ENCODE assay signal across 12 cellular contexts in the genomic region with DNA sequence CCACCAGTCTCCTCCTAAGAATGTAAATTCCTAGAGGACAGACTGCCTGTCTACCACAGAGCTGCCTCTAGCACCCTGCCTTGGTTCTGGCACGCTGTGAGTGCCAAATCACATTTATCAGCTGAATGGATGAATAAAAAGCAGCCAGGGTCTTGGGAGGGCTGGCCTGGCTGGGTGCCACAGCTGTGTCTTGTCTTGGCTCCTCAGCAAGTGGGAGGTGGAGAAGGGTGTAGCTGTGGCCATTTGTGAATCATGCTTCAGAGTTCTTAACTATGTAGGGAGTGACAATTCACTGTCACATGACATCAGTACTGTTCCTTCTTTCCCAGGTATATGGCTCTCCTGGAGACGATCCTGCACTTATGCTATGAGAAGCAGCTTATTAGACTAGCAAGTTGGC.
DNase-seq lines count a peak whose midpoint lies in the region; ATAC-seq and TF ChIP-seq lines count a peak whose summit lies in the region.
"Had no signal": no experiment of that assay in that cellular context is flagged by ENCODE, and none has a peak within 500 bp of the region (broad histone marks: within the 10 kb centered on the region; RNA-seq: fewer than 3 reads in every experiment).

No MANE protein-coding gene starts in this region.

- H3K4me1 ChIP-seq in BLaER1 (peaks cover 24% of the 10 kb centered on the region), mucosa of descending colon (ENCODE audit: low read depth) (no peaks in the 10 kb centered on the region)

- intact Hi-C loops in mucosa of descending colon (cut with DNase I, micrococcal nuclease), result no loop called here

- H4K20me1 ChIP-seq in BLaER1, result no peaks in the 10 kb centered on the region

- peak; percentile 32 for ATAC-seq in mucosa of descending colon
- ATAC-seq in HG03139 (IDR thresholded peaks at IDR 0.05; ENCODE audit: unreplicated experiment), result no peak

- DNase-seq in M059J (ENCODE audit: low read depth), result peak; percentile 69
- no peak for DNase-seq in mucosa of descending colon
- no peak for DNase-seq in DMS53 (lab: John Stamatoyannopoulos, UW)
- no peak for DNase-seq in NCI-H1048 (lab: John Stamatoyannopoulos, UW)
- no peak for DNase-seq in NCI-H69 (lab: John Stamatoyannopoulos, UW)
- DNase-seq: activated CD4-positive, alpha-beta T cell treated with anti-CD3 and anti-CD28 coated beads for 4 hours; activated gamma-delta T cell treated with Interleukin-2 at 50 U/mL for 16 hours; NCI-H187 treated with DMSO at 0.1 percent for 48 hours; SHP77 had no signal

- no peaks in the 10 kb centered on the region for H3K27me3 ChIP-seq in BLaER1

- no peaks in the 10 kb centered on the region for H3K9me3 ChIP-seq in BLaER1
- H3K9me3 ChIP-seq in mucosa of descending colon, result no peaks in the 10 kb centered on the region

- TF ChIP-seq CTCF in brain (conservative IDR thresholded peaks at IDR 0.05), result no peak
- no peak for TF ChIP-seq CTCF in mucosa of descending colon (IDR thresholded peaks at IDR 0.05)

- H3K9me3 Mint-ChIP-seq in brain, result no peaks in the 10 kb centered on the region

- peak overlapping the region in 4 of 5 experiments; percentile 38 to 77 (median 50) for H3K27ac Mint-ChIP-seq in brain

- peak overlapping the region; percentile 35; the same call in 1 of the 2 replicates for H3K27ac ChIP-seq in BLaER1

- peak overlapping the region; percentile 82 for H3K4me2 ChIP-seq in BLaER1

- H3K9ac ChIP-seq in BLaER1, result 0 out of 2 replicates have a peak overlapping the region, but pooled peaks have one; percentile 2

- peaks cover 23% of the 10 kb centered on the region for H3K36me3 Mint-ChIP-seq in brain

- no peak overlapping the region for H3K4me3 Mint-ChIP-seq in brain

- H3K36me3 ChIP-seq in BLaER1 (no peaks in the 10 kb centered on the region), mucosa of descending colon (ENCODE audit: low read depth) (no peaks in the 10 kb centered on the region)

- H3K4me3 ChIP-seq in BLaER1 (0 out of 2 replicates have a peak overlapping the region, but pooled peaks have one; percentile 9), mucosa of descending colon (no peak overlapping the region)

- H3K27me3 Mint-ChIP-seq in brain, result peaks cover 3% of the 10 kb centered on the region

- peaks cover 30% of the 10 kb centered on the region for H3K4me1 Mint-ChIP-seq in brain
